ENCODE assay signal across 8 cellular contexts in the genomic region with DNA sequence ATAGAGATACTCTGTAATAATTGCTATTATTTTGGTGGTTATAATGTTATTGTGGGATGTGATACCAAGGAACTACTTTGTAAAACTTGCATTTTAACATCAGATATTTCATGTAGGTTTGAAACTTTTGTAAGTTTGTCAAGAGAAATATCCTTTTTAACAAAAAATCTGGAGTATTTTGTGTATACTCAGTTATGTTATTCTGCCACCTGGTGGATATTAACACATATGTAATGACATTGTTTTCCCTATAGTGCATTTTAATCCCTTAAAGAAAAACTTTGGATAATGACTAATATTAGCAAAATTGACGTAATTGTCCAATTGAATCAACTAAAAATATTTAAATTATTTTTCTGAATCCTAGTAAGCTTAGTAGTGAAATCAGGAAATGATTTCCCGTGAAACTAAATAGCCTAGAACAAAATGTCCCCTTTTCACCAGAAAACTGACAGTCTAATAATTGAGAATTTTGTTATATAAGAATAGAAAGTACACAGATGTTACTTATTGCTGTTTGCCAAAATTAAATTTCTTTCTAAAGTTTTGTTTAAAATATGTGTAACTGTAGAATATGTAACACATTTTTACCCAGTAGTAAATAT. TPM values are rescaled to one million over a fixed set of nuclear protein-coding genes. Genes with fewer than 3 reads are reported as not detected.
DNase-seq lines count a peak whose midpoint lies in the region; ATAC-seq and TF ChIP-seq lines count a peak whose summit lies in the region.

No MANE protein-coding gene starts in this region.

- H3K4me3 Mint-ChIP-seq in activated T-cell treated with anti-CD3 and anti-CD28 coated beads, Interleukin-2, amount 50 U/mL, for 24 hours, result no peak overlapping the region

- H3K4me3 ChIP-seq in cardiac muscle cell (no peak overlapping the region), NB4 (ENCODE audit: low read depth, low read length) (no peak overlapping the region), esophagus muscularis mucosa (no peak overlapping the region), vagina (no peak overlapping the region)

- TF ChIP-seq POLR2A in NB4 (IDR thresholded peaks at IDR 0.05; ENCODE audit: extremely low read depth, insufficient read length) (no peak), esophagus muscularis mucosa (IDR thresholded peaks at IDR 0.05; ENCODE audit: low read depth) (no peak), vagina (IDR thresholded peaks at IDR 0.05) (no peak)

- ATAC-seq in Right ventricle myocardium inferior, result no peak
- no peak for ATAC-seq in HG02973 (IDR thresholded peaks at IDR 0.05; ENCODE audit: unreplicated experiment)

- 83% methylated on average over 2 of the region's 2 CpGs for WGBS in esophagus muscularis mucosa

- H3K27me3 Mint-ChIP-seq in activated T-cell treated with anti-CD3 and anti-CD28 coated beads, Interleukin-2, amount 50 U/mL, for 24 hours, result no peaks in the 10 kb centered on the region

- DNase-seq in cardiac muscle cell (ENCODE audit: low read depth in 1 of 2, low spot score in 1 of 2), result peak in 1 of 2 donors; percentile 37
- no peak for DNase-seq in Right ventricle myocardium inferior (ENCODE audit: missing footprints)
- peak; percentile 8 for DNase-seq in NB4 (ENCODE audit: low read depth)
- no peak for DNase-seq in esophagus muscularis mucosa (ENCODE audit: extremely low spot score)
- no peak for DNase-seq in vagina (ENCODE audit: extremely low spot score in 2 of 2)
- no peak for DNase-seq in activated T-cell treated with anti-CD3 and anti-CD28 coated beads, Interleukin-2, amount 50 U/mL, for 24 hours
- DNase-seq in effector CD8-positive, alpha-beta T cell (lab: John Stamatoyannopoulos, UW), result no peak

- H3K9me3 ChIP-seq in cardiac muscle cell (ENCODE audit: low read depth) (no peaks in the 10 kb centered on the region), esophagus muscularis mucosa (no peaks in the 10 kb centered on the region), vagina (no peaks in the 10 kb centered on the region)

- peaks cover 19% of the 10 kb centered on the region for H3K36me3 ChIP-seq in cardiac muscle cell
- peaks cover 8 to 47% (median 24%) of the 10 kb centered on the region in 4 donors for H3K36me3 ChIP-seq in esophagus muscularis mucosa
- peaks cover 0 to 27% of the 10 kb centered on the region in 2 donors for H3K36me3 ChIP-seq in vagina

- peaks cover 10% of the 10 kb centered on the region for H3K4me1 ChIP-seq in cardiac muscle cell (ENCODE audit: low read depth)
- peaks cover 0 to 28% (median 25%) of the 10 kb centered on the region in 4 donors for H3K4me1 ChIP-seq in esophagus muscularis mucosa
- H3K4me1 ChIP-seq in vagina, result peaks cover 11% of the 10 kb centered on the region

- TF ChIP-seq CTCF in cardiac muscle cell (IDR thresholded peaks at IDR 0.05; ENCODE audit: low read depth, low read length) (peak; percentile 52), NB4 (IDR thresholded peaks at IDR 0.05; ENCODE audit: low read depth, low read length) (no peak), esophagus muscularis mucosa (IDR thresholded peaks at IDR 0.05) (peak; percentile 34 to 52 (median 48)), vagina (IDR thresholded peaks at IDR 0.05) (peak in 2 of 3 experiments; percentile 8 to 23)

- no peaks in the 10 kb centered on the region for H3K4me1 Mint-ChIP-seq in activated T-cell treated with anti-CD3 and anti-CD28 coated beads, Interleukin-2, amount 50 U/mL, for 24 hours (ENCODE audit: low read depth)

- no peaks in the 10 kb centered on the region for H3K27me3 ChIP-seq in cardiac muscle cell
- H3K27me3 ChIP-seq in esophagus muscularis mucosa, result no peaks in the 10 kb centered on the region
- no peaks in the 10 kb centered on the region for H3K27me3 ChIP-seq in vagina

- H3K27ac ChIP-seq in cardiac muscle cell (no peak overlapping the region), esophagus muscularis mucosa (replicated peaks in 1 of 4) (no peak overlapping the region), vagina (no peak overlapping the region)

- no peak overlapping the region for H3K27ac Mint-ChIP-seq in activated T-cell treated with anti-CD3 and anti-CD28 coated beads, Interleukin-2, amount 50 U/mL, for 24 hours

- no peaks in the 10 kb centered on the region for H3K9me3 Mint-ChIP-seq in activated T-cell treated with anti-CD3 and anti-CD28 coated beads, Interleukin-2, amount 50 U/mL, for 24 hours

- no peak for TF ChIP-seq EP300 in esophagus muscularis mucosa (IDR thresholded peaks at IDR 0.05)

- peaks cover 3% of the 10 kb centered on the region for H3K36me3 Mint-ChIP-seq in activated T-cell treated with anti-CD3 and anti-CD28 coated beads, Interleukin-2, amount 50 U/mL, for 24 hours (ENCODE audit: low read depth)

- intact Hi-C loops in Right ventricle myocardium inferior (cut with DNase I), result loop anchor here (5.0 kb wide), 1 partner anchor 39 kb away; the partner anchor contains the start of gene KCTD3
- intact Hi-C loops in esophagus muscularis mucosa (cut with DNase I), result loop anchor here (5.0 kb wide), 1 partner anchor 39 kb away; the partner anchor contains the start of gene KCTD3
- intact Hi-C loops in vagina (cut with DNase I), result no loop called here

RNA-seq across cellular contexts. Expression of gene KCTD3, which starts 39.6 kb away (rescaled TPM):
- 26.6 and 40.8 TPM in 2 replicates for total RNA-seq in cardiac muscle cell
- polyA plus RNA-seq in cardiac muscle cell, result 34.0 and 45.7 TPM in 2 replicates
- 13.0 TPM for total RNA-seq in Right ventricle myocardium inferior
- total RNA-seq in esophagus muscularis mucosa, result 10 to 100 TPM; 61.0 to 80.5 (median 65.2) TPM
- 76.9 TPM for total RNA-seq in vagina
